In the genomic region with DNA sequence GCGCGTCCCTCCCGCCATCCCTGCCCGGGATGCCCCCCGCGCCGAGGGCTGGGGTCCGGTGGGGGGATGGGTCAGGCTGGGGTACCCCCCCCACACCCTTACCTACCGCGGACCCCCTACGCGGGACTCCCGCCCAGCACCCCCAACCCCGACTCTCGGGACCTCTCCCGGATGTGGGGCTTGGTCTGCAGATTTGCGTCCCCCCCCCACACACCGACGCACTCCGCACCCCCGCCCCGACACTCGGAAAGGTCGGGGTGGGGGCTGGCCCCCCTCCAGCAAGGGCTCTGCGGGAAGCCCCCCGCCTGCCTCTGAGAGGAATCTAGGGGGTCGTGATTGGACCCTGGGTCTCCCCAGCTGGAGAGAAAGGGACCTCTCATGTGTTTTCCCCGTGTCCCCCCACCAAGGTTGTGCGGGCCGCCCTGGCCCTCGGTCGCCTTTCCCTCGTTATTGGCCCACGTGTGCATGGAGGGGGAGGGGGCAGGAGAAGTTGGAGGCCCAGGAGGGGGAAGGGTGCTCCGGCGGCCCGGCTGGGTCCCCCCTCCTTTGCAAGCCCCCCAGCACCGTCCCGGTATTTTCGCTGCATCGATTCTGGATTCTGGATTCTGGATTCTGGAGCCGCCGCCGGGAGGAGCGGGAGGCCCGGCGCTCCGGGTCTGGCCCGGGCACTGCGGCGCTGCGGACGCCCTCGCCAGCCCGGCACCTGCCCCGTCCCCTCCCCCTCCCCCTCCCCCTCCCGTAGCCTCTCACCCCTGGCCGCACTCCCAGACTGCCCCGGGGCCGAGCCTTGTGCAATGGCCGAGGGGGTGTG, we compare ENCODE assay signal across 8 cellular contexts. TPM values are rescaled to one million over a fixed set of nuclear protein-coding genes. Genes with fewer than 3 reads are reported as not detected.
DNase-seq lines count a peak whose midpoint lies in the region; ATAC-seq lines count a peak whose summit lies in the region.

No MANE protein-coding gene starts in this region.

- H3K9me3 Mint-ChIP-seq in activated T-cell treated with anti-CD3 and anti-CD28 coated beads, Interleukin-2, amount 50 U/mL, for 72 hours: no peaks in the 10 kb centered on the region

- intact Hi-C loops in left cardiac atrium (cut with DNase I): loop anchor here (5.0 kb wide), 2 partner anchors 35 to 40 kb away; no protein-coding TSS in a partner anchor

- H3K4me1 Mint-ChIP-seq in activated T-cell treated with anti-CD3 and anti-CD28 coated beads, Interleukin-2, amount 50 U/mL, for 72 hours (ENCODE audit: low read depth): peaks cover 53% of the 10 kb centered on the region

- no peak overlapping the region for H3K27ac Mint-ChIP-seq in activated T-cell treated with anti-CD3 and anti-CD28 coated beads, Interleukin-2, amount 50 U/mL, for 72 hours

- H3K36me3 Mint-ChIP-seq in activated T-cell treated with anti-CD3 and anti-CD28 coated beads, Interleukin-2, amount 50 U/mL, for 72 hours (ENCODE audit: insufficient read depth in 2 of 2): no peaks in the 10 kb centered on the region

- ATAC-seq in activated T-cell treated with anti-CD3 and anti-CD28 coated beads, Interleukin-2, amount 50 U/mL, for 72 hours (replicated peaks in 1 of 2): peak; percentile 22 to 56
- ATAC-seq in left cardiac atrium: peak; percentile 40 to 45

- H3K27me3 Mint-ChIP-seq in activated T-cell treated with anti-CD3 and anti-CD28 coated beads, Interleukin-2, amount 50 U/mL, for 72 hours (ENCODE audit: low read depth): no peaks in the 10 kb centered on the region

- H3K4me3 Mint-ChIP-seq in activated T-cell treated with anti-CD3 and anti-CD28 coated beads, Interleukin-2, amount 50 U/mL, for 72 hours: peak overlapping the region; percentile 52 to 81

- DNase-seq in DMS79 treated with DMSO at 0.1 percent for 48 hours (lab: John Stamatoyannopoulos, UW) (peak; percentile 46), HuH-7 (ENCODE audit: low spot score) (peak; percentile 79), left cardiac atrium (no peak), retina (peak; percentile 46), T-helper 1 cell (no peak), dedifferentiated amniotic fluid mesenchymal stem cell (ENCODE audit: extremely low spot score) (no peak), NCI-H128 (lab: John Stamatoyannopoulos, UW; ENCODE audit: unreplicated experiment) (no peak)
- peak; percentile 14 to 21 for DNase-seq in activated T-cell treated with anti-CD3 and anti-CD28 coated beads, Interleukin-2, amount 50 U/mL, for 72 hours

RNA-seq across cellular contexts. Expression of a gene that starts 0.6 kb away (rescaled TPM):
- total RNA-seq in activated T-cell treated with anti-CD3 and anti-CD28 coated beads, Interleukin-2, amount 50 U/mL, for 72 hours: 10 to 100 TPM; 19.8 to 24.8 TPM
- total RNA-seq in left cardiac atrium: 100 to 1,000 TPM; 144 to 173 TPM

Comparison
In these comparisons a context has a peak if more than half of its experiments do, and no peak if none do; other contexts are left out.
1. DNase-seq: peak in DMS79 treated with DMSO at 0.1 percent for 48 hours (single experiment), HuH-7 (single experiment), activated T-cell treated with anti-CD3 and anti-CD28 coated beads, Interleukin-2, amount 50 U/mL, for 72 hours (2 of 2) and retina (single experiment); none in left cardiac atrium (single experiment), T-helper 1 cell (0 of 5), dedifferentiated amniotic fluid mesenchymal stem cell (single experiment) and NCI-H128 (single experiment).
2. RNA of a gene that starts 0.6 kb away (total RNA-seq): 144 to 173 TPM in left cardiac atrium; 19.8 to 24.8 TPM in activated T-cell treated with anti-CD3 and anti-CD28 coated beads, Interleukin-2, amount 50 U/mL, for 72 hours; every median in the first group is over 4 times any median in the second.